ENCODE assay signal across 2 cellular contexts in the genomic region with DNA sequence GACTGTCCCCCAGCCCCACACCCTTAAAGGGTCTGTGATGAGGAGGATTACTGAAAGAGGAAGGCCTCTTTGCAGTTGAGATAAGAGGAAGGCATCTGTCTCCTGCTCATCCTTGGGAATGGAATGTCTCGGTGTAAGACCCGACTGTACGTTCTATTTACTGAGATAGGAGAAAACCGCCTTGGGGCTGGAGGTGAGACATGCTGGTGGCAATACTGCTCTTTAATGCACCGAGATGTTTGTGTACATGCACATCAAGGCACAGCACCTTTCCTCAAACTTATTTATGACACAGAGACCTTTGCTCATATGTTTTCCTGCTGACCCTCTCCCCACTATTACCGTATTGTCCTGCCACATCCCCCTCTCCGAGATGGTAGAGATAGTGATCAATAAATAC.
TF ChIP-seq lines count a peak whose summit lies in the region.

No MANE protein-coding gene starts in this region.

TF ChIP-seq in K562, 482 proteins besides CTCF, POLR2A, EP300 and RAD21:
- TF ChIP-seq TCF3 (CRISPR knock-in tag; IDR thresholded peaks at IDR 0.05) (0 out of 2 replicates have a peak, but pooled peaks have one; percentile 20), SPI1 (IDR thresholded peaks at IDR 0.05; ENCODE audit: borderline replicate concordance, low read depth, low read length) (peak; percentile 29; the same call in 1 of the 2 replicates)

TF ChIP-seq in HepG2, 621 proteins besides CTCF, POLR2A, EP300 and RAD21:
- TF ChIP-seq GZF1 (CRISPR knock-in tag; IDR thresholded peaks at IDR 0.05) = peak; percentile 83; the same call in 1 of the 2 replicates
